Comparison of ENCODE assay signal across 8 cellular contexts in genomic region chr5:77972545-77973252, GRCh38.
DNase-seq lines count a peak whose midpoint lies in the region; ATAC-seq and TF ChIP-seq lines count a peak whose summit lies in the region.

No MANE protein-coding gene starts in this region.

- H3K4me3 ChIP-seq in GM12864 (ENCODE audit: low read depth, low read length), result peak overlapping the region; percentile 46
- H3K4me3 ChIP-seq in heart right ventricle, result peak overlapping the region; percentile 26 to 47 (median 38)
- H3K4me3 ChIP-seq in smooth muscle cell, result peak overlapping the region; percentile 46

- TF ChIP-seq CTCF in GM12864 (IDR thresholded peaks at IDR 0.05; ENCODE audit: low read depth, low read length, missing control alignments) (peak; percentile 55), heart right ventricle (IDR thresholded peaks at IDR 0.05) (peak in 3 of 9 donors; percentile 0 to 21 (median 15)), smooth muscle cell (IDR thresholded peaks at IDR 0.05; ENCODE audit: borderline replicate concordance, insufficient read depth, poor library complexity, severe bottlenecking) (peak; percentile 25)

- DNase-seq in GM12864 (ENCODE audit: low read depth) (no peak), heart right ventricle (no peak), smooth muscle cell (lab: John Stamatoyannopoulos, UW; ENCODE audit: unreplicated experiment) (no peak), H4 (ENCODE audit: low spot score) (no peak), NCI-H2107 treated with DMSO at 0.1 percent for 48 hours (lab: John Stamatoyannopoulos, UW; ENCODE audit: unreplicated experiment) (no peak)
- DNase-seq in activated T-cell treated with anti-CD3 and anti-CD28 coated beads, Interleukin-2, amount 50 U/mL, for 1 hour, result peak; percentile 25

- WGBS in heart right ventricle, 2 donors, result 1 to 2% methylated on average over 51 to 54 of the region's 54 CpGs
- WGBS in smooth muscle cell (ENCODE audit: low lambda C conversion rate), result 2% methylated on average over 54 of the region's 54 CpGs

- H2AFZ ChIP-seq in smooth muscle cell (ENCODE audit: low read depth), result no peak overlapping the region

- no peak overlapping the region for H3K27ac ChIP-seq in heart right ventricle
- H3K27ac ChIP-seq in smooth muscle cell (ENCODE audit: low read depth), result no peak overlapping the region

- no peaks in the 10 kb centered on the region for H3F3A ChIP-seq in smooth muscle cell (ENCODE audit: low read depth)

- peak overlapping the region; percentile 90 for H3K4me2 ChIP-seq in smooth muscle cell

- peaks cover 6 to 19% (median 17%) of the 10 kb centered on the region in 9 donors for H3K4me1 ChIP-seq in heart right ventricle
- peaks cover 17% of the 10 kb centered on the region for H3K4me1 ChIP-seq in smooth muscle cell (ENCODE audit: low read depth)

- no peaks in the 10 kb centered on the region for H4K20me1 ChIP-seq in smooth muscle cell (ENCODE audit: low read depth)

- intact Hi-C loops in heart right ventricle (cut with DNase I), result no loop called here

- H3K36me3 ChIP-seq in heart right ventricle (no peaks in the 10 kb centered on the region), smooth muscle cell (ENCODE audit: low read depth) (no peaks in the 10 kb centered on the region)

- ATAC-seq in HG02678 (IDR thresholded peaks at IDR 0.05; ENCODE audit: unreplicated experiment) (peak; percentile 68), heart right ventricle (peak in 3 of 8 donors; percentile 16 to 61 (median 35)), GM18517 (IDR thresholded peaks at IDR 0.05; ENCODE audit: unreplicated experiment) (no peak)

- H3K27me3 ChIP-seq in heart right ventricle (peaks cover 15 to 80% (median 69%) of the 10 kb centered on the region in 7 donors), smooth muscle cell (ENCODE audit: low read depth) (peaks cover 48% of the 10 kb centered on the region)

- no peak overlapping the region for H3K9ac ChIP-seq in smooth muscle cell (ENCODE audit: low read depth)

- H3K9me3 ChIP-seq in heart right ventricle, result no peaks in the 10 kb centered on the region
- no peaks in the 10 kb centered on the region for H3K9me3 ChIP-seq in smooth muscle cell (replicated peaks; ENCODE audit: low read depth)

- no peaks in the 10 kb centered on the region for H3K79me2 ChIP-seq in smooth muscle cell (ENCODE audit: low read depth)
